In the genomic region with DNA sequence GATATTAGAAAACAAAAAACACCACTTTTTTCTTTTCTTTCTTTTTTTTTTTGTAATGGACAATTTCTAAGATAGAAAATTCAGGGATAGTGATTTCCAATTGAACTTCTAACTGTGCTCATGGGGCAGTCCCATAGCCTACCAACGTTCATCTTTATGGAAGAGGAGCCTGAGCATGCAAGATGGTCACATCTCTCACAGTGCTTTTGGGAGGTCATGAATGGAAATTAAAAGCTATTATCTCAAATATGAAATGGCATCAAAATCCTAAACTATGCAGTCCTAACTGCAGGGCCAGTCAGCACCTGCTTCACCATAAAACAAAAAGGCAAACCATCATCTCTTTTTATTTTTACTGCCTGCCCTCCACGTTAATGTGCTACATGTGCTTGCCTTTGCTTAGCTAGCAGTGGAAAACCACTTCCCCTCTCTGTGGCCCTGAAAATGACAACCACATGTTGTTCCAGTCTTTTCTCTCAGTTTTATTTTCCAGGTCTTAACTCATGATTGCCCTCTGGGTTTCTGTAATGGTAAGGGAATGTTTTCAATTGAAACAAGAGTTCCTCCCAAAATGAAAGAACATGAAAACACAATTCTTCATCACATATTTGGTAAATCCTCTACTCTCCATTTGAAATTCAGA, we compare ENCODE assay signal across 1 cellular context.
TF ChIP-seq lines count a peak whose summit lies in the region.

No MANE protein-coding gene starts in this region.

TF ChIP-seq in GM23338, 12 proteins besides CTCF, POLR2A, EP300 and RAD21 (continued from another document):
- TF ChIP-seq, protein P1, sequence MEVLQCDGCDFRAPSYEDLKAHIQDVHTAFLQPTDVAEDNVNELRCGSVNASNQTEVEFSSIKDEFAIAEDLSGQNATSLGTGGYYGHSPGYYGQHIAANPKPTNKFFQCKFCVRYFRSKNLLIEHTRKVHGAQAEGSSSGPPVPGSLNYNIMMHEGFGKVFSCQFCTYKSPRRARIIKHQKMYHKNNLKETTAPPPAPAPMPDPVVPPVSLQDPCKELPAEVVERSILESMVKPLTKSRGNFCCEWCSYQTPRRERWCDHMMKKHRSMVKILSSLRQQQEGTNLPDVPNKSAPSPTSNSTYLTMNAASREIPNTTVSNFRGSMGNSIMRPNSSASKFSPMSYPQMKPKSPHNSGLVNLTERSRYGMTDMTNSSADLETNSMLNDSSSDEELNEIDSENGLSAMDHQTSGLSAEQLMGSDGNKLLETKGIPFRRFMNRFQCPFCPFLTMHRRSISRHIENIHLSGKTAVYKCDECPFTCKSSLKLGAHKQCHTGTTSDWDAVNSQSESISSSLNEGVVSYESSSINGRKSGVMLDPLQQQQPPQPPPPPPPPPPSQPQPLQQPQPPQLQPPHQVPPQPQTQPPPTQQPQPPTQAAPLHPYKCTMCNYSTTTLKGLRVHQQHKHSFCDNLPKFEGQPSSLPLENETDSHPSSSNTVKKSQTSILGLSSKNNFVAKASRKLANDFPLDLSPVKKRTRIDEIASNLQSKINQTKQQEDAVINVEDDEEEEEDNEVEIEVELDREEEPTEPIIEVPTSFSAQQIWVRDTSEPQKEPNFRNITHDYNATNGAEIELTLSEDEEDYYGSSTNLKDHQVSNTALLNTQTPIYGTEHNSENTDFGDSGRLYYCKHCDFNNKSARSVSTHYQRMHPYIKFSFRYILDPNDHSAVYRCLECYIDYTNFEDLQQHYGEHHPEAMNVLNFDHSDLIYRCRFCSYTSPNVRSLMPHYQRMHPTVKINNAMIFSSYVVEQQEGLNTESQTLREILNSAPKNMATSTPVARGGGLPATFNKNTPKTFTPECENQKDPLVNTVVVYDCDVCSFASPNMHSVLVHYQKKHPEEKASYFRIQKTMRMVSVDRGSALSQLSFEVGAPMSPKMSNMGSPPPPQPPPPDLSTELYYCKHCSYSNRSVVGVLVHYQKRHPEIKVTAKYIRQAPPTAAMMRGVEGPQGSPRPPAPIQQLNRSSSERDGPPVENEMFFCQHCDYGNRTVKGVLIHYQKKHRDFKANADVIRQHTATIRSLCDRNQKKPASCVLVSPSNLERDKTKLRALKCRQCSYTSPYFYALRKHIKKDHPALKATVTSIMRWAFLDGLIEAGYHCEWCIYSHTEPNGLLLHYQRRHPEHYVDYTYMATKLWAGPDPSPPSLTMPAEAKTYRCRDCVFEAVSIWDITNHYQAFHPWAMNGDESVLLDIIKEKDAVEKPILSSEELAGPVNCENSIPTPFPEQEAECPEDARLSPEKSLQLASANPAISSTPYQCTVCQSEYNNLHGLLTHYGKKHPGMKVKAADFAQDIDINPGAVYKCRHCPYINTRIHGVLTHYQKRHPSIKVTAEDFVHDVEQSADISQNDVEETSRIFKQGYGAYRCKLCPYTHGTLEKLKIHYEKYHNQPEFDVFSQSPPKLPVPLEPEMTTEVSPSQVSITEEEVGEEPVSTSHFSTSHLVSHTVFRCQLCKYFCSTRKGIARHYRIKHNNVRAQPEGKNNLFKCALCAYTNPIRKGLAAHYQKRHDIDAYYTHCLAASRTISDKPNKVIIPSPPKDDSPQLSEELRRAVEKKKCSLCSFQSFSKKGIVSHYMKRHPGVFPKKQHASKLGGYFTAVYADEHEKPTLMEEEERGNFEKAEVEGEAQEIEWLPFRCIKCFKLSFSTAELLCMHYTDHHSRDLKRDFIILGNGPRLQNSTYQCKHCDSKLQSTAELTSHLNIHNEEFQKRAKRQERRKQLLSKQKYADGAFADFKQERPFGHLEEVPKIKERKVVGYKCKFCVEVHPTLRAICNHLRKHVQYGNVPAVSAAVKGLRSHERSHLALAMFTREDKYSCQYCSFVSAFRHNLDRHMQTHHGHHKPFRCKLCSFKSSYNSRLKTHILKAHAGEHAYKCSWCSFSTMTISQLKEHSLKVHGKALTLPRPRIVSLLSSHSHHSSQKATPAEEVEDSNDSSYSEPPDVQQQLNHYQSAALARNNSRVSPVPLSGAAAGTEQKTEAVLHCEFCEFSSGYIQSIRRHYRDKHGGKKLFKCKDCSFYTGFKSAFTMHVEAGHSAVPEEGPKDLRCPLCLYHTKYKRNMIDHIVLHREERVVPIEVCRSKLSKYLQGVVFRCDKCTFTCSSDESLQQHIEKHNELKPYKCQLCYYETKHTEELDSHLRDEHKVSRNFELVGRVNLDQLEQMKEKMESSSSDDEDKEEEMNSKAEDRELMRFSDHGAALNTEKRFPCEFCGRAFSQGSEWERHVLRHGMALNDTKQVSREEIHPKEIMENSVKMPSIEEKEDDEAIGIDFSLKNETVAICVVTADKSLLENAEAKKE (CRISPR knock-in tag; IDR thresholded peaks at IDR 0.05), result no peak
